In genomic region chr9:125261501-125262216, GRCh38 we compare ENCODE assay signal across 1 cellular context.
TF ChIP-seq lines count a peak whose summit lies in the region.

GAPVD1 (plus strand) TSS chr9:125261826; CDS start chr9:125298922, 37,096 bp downstream.

TF ChIP-seq in HepG2, 621 proteins besides CTCF, POLR2A, EP300 and RAD21 (continued from another document and continues in another):
- TF ChIP-seq ZNF276 (CRISPR knock-in tag; IDR thresholded peaks at IDR 0.05; ENCODE audit: low read depth) = peak; percentile 68; the same call in 1 of the 2 replicates
- TF ChIP-seq PCBP1 (IDR thresholded peaks at IDR 0.05; ENCODE audit: borderline replicate concordance, low read depth, low read length) = 0 out of 2 replicates have a peak, but pooled peaks have one; percentile 58
- peak; percentile 97 for TF ChIP-seq ZFX (CRISPR knock-in tag; IDR thresholded peaks at IDR 0.05; ENCODE audit: low read depth)
- TF ChIP-seq ZNF326 (CRISPR knock-in tag; IDR thresholded peaks at IDR 0.05; ENCODE audit: borderline replicate concordance) = no peak
- TF ChIP-seq HINFP (CRISPR knock-in tag; IDR thresholded peaks at IDR 0.05; ENCODE audit: low read depth) = no peak
- TF ChIP-seq SALL2 (CRISPR knock-in tag; IDR thresholded peaks at IDR 0.05) = peak; percentile 74; the same call in 1 of the 2 replicates
- TF ChIP-seq ZNF18 (CRISPR knock-in tag; IDR thresholded peaks at IDR 0.05; ENCODE audit: insufficient replicate concordance) = no peak
- peak; percentile 49; the same call in 1 of the 2 replicates for TF ChIP-seq ZNF768 (CRISPR knock-in tag; IDR thresholded peaks at IDR 0.05)
- no peak for TF ChIP-seq ZNF839 (CRISPR knock-in tag; IDR thresholded peaks at IDR 0.05; ENCODE audit: borderline replicate concordance)
- peak; percentile 84 for TF ChIP-seq HDAC1 (CRISPR knock-in tag; IDR thresholded peaks at IDR 0.05)
- 0 out of 2 replicates have a peak, but pooled peaks have one; percentile 56 for TF ChIP-seq ZNF318 (CRISPR knock-in tag; IDR thresholded peaks at IDR 0.05)
- TF ChIP-seq ZBTB10 (CRISPR knock-in tag; IDR thresholded peaks at IDR 0.05; ENCODE audit: borderline replicate concordance) = no peak
- no peak for TF ChIP-seq SRSF1 (optimal IDR thresholded peaks at IDR 0.05; ENCODE audit: low read depth, low read length)
- no peak; the same call in 1 of the 2 replicates for TF ChIP-seq ZNF331 (CRISPR knock-in tag; IDR thresholded peaks at IDR 0.05)
- peak; percentile 92 for TF ChIP-seq RBFOX2 (IDR thresholded peaks at IDR 0.05; ENCODE audit: low read depth, low read length)
- no peak; the same call in 1 of the 2 replicates for TF ChIP-seq ZBTB43 (CRISPR knock-in tag; conservative IDR thresholded peaks at IDR 0.05)
- 0 out of 2 replicates have a peak, but pooled peaks have one; percentile 30 for TF ChIP-seq HIC2 (CRISPR knock-in tag; IDR thresholded peaks at IDR 0.05; ENCODE audit: low read depth)
- peak; percentile 41; the same call in 1 of the 2 replicates for TF ChIP-seq USF2 (IDR thresholded peaks at IDR 0.05; ENCODE audit: low read depth, low read length)
- TF ChIP-seq USF2 (CRISPR knock-in tag; IDR thresholded peaks at IDR 0.05; ENCODE audit: borderline replicate concordance) = peak; percentile 78; the same call in 1 of the 2 replicates
- TF ChIP-seq TAF1 (CRISPR knock-in tag; IDR thresholded peaks at IDR 0.05) = peak; percentile 63; the same call in 1 of the 2 replicates
- no peak for TF ChIP-seq SOX6 (IDR thresholded peaks at IDR 0.05)
- TF ChIP-seq SOX6 (CRISPR knock-in tag; IDR thresholded peaks at IDR 0.05) = peak; percentile 33; the same call in 1 of the 2 replicates
- peak; percentile 94 for TF ChIP-seq ARID4A (CRISPR knock-in tag; IDR thresholded peaks at IDR 0.05; ENCODE audit: borderline replicate concordance)
